Comparison of ENCODE assay signal across 35 cellular contexts in the genomic region with DNA sequence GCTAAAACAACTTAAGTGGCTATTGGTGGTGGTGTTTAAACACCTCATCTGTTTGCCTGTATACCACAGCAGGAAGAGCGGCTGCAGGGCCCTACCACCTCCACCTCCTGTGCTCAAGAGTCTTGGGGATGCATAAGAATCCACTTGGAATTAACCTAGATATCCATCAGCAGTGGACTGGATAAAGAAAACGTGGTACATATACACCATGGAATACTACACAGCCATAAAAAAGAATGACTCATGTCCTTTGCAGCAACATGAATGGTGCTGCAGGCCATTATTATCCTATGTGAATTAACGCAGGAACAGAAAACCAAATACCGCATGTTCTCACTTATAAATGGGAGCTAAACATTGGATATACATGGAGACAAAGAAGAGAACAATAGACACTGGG.
"Had no signal": no experiment of that assay in that cellular context is flagged by ENCODE, and none has a peak within 500 bp of the region (broad histone marks: within the 10 kb centered on the region; RNA-seq: fewer than 3 reads in every experiment).

No MANE protein-coding gene starts in this region.

- H3K36me3 ChIP-seq: MG63 had no signal

- H3K9me3 ChIP-seq: MG63 had no signal

- H3K27me3 ChIP-seq: MG63 had no signal

- H3K4me3 ChIP-seq: MG63 had no signal

- DNase-seq: Karpas-422, Kasumi-1, MG63, MM.1S, MV-4-11, NCI-H1048, NCI-H1092, NCI-H1092 treated with DMSO at 0.1 percent for 48 hours, NCI-H1105, NCI-H1105 treated with DMSO at 0.1 percent for 48 hours, NCI-H1417, NCI-H1417 treated with DMSO at 0.1 percent for 48 hours, NCI-H1436, NCI-H1436 treated with DMSO at 0.1 percent for 48 hours, NCI-H146, NCI-H1694, NCI-H1694 treated with DMSO at 0.1 percent for 48 hours, NCI-H187, NCI-H187 treated with DMSO at 0.1 percent for 48 hours, NCI-H1930, NCI-H2029, NCI-H2029 treated with DMSO at 0.1 percent for 48 hours, NCI-H2081, NCI-H2081 treated with DMSO at 0.1 percent for 48 hours, NCI-H2107, NCI-H2171, NCI-H2171 treated with DMSO at 0.1 percent for 48 hours, NCI-H2227 treated with DMSO at 0.1 percent for 48 hours, NCI-H226, NCI-H345, NCI-H446, NCI-H446 treated with DMSO at 0.1 percent for 48 hours, NCI-H510A, NCI-H510A treated with DMSO at 0.1 percent for 48 hours, NCI-H524 had no signal
